ENCODE assay signal across 16 cellular contexts in genomic region chr3:31892500-31892899, GRCh38.
A peak's percentile ranks its signal among the peaks of the same experiment; 100 is the strongest.
DNase-seq lines count a peak whose midpoint lies in the region; ATAC-seq and TF ChIP-seq lines count a peak whose summit lies in the region.
"Had no signal": no experiment of that assay in that cellular context is flagged by ENCODE, and none has a peak within 500 bp of the region (broad histone marks: within the 10 kb centered on the region; RNA-seq: fewer than 3 reads in every experiment).

No MANE protein-coding gene starts in this region.

- POLR2A ChIA-PET in RWPE1 (lab: Yijun Ruan, JAX; ENCODE audit: low non-redundant PET): no interaction called here

- CTCF ChIA-PET in RWPE1 (lab: Yijun Ruan, JAX): no interaction called here

- no peaks in the 10 kb centered on the region for H3F3A ChIP-seq in neural progenitor cell (ENCODE audit: low read depth)

- DNase-seq in ELF-1 (ENCODE audit: low read depth, low spot score) (peak; percentile 44), RWPE1 (ENCODE audit: low spot score) (no peak), foreskin keratinocyte (no peak), neural progenitor cell (ENCODE audit: low spot score) (no peak), MV-4-11 (lab: John Stamatoyannopoulos, UW) (no peak), OCI-M1 (lab: John Stamatoyannopoulos, UW) (no peak)
- no peak for DNase-seq in activated naive CD4-positive, alpha-beta T cell treated with anti-CD3 and anti-CD28 coated beads, Interleukin-2, amount 50 U/mL, for 16 hours
- DNase-seq in stimulated activated CD4-positive, alpha-beta T cell treated with anti-CD3 and anti-CD28 coated beads, Interleukin-12 subunit alpha, Interleukin-12 subunit beta, amount 100 ng/mL, for 4 hours: no peak
- DNase-seq: DMS153, EL, NCI-H187, NCI-H345, PC-3 had no signal

- peak overlapping the region; percentile 74 for H2AFZ ChIP-seq in neural progenitor cell (replicated peaks)

- H3K4me3 Mint-ChIP-seq in neural progenitor cell: no peak overlapping the region

- no peak overlapping the region for H3K4me2 ChIP-seq in neural progenitor cell
- H3K4me2 ChIP-seq: A549 had no signal

- H3K9me3 ChIP-seq in neural progenitor cell (ENCODE audit: low read depth): no peaks in the 10 kb centered on the region
- H3K9me3 ChIP-seq: A549, HAP-1 had no signal

- peaks cover 72% of the 10 kb centered on the region for H3K4me1 ChIP-seq in foreskin keratinocyte
- peaks cover 5% of the 10 kb centered on the region for H3K4me1 ChIP-seq in neural progenitor cell
- H3K4me1 ChIP-seq: A549 had no signal

- no peak overlapping the region for H3K9ac ChIP-seq in neural progenitor cell

- no peaks in the 10 kb centered on the region for H3K36me3 Mint-ChIP-seq in neural progenitor cell

- H3K27me3 ChIP-seq in foreskin keratinocyte (no peaks in the 10 kb centered on the region), neural progenitor cell (no peaks in the 10 kb centered on the region)

- no peaks in the 10 kb centered on the region for H3K27me3 Mint-ChIP-seq in neural progenitor cell (ENCODE audit: insufficient read depth, low read depth)

- ATAC-seq in foreskin keratinocyte: no peak
- ATAC-seq: A549, PC-3 had no signal

- no peaks in the 10 kb centered on the region for H4K20me1 ChIP-seq in neural progenitor cell (ENCODE audit: low read depth)

- no peaks in the 10 kb centered on the region for H3K79me2 ChIP-seq in neural progenitor cell (ENCODE audit: low read depth)

- peak overlapping the region; percentile 79 for H3K27ac ChIP-seq in RWPE1
- peak overlapping the region; percentile 97 for H3K27ac ChIP-seq in foreskin keratinocyte
- H3K27ac ChIP-seq in neural progenitor cell: no peak overlapping the region
- H3K27ac ChIP-seq: A549, C4-2B had no signal

- H3K36me3 ChIP-seq in neural progenitor cell: no peaks in the 10 kb centered on the region
- H3K36me3 ChIP-seq: HAP-1 had no signal

- H3K27ac Mint-ChIP-seq in neural progenitor cell: no peak overlapping the region

- peaks cover 7% of the 10 kb centered on the region for H3K9me3 Mint-ChIP-seq in neural progenitor cell

- H3K4me1 Mint-ChIP-seq in neural progenitor cell: no peaks in the 10 kb centered on the region

- TF ChIP-seq CTCF in RWPE1 (conservative IDR thresholded peaks at IDR 0.05; ENCODE audit: low read depth): no peak
- TF ChIP-seq CTCF in foreskin keratinocyte (conservative IDR thresholded peaks at IDR 0.05): no peak
- TF ChIP-seq CTCF in neural progenitor cell (IDR thresholded peaks at IDR 0.05): no peak

- no peak overlapping the region for H3K4me3 ChIP-seq in neural progenitor cell
- H3K4me3 ChIP-seq: A549, HAP-1 had no signal
